ENCODE assay signal across 19 cellular contexts in the genomic region with DNA sequence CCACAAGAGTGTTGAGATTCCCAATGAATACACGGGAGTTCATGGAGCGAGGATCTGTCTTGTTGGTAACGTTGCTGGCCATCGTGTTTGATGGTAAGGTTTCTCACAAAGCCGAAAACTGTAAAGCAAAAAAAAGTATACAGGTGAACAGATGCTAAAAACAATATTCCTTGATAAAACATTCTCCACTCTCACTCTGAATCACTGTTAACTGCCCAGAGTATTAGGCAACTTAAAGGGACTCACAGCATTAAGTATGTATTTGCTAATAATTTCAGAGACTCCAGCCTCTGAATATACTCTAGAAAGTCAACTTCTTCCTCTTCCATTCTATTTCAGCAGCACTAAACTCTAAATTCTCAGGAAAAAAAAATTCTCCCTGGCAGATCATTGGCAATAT. TPM values are rescaled to one million over a fixed set of nuclear protein-coding genes. Genes with fewer than 3 reads are reported as not detected.
DNase-seq lines count a peak whose midpoint lies in the region; ATAC-seq and TF ChIP-seq lines count a peak whose summit lies in the region.
"Had no signal": no experiment of that assay in that cellular context is flagged by ENCODE, and none has a peak within 500 bp of the region (broad histone marks: within the 10 kb centered on the region; RNA-seq: fewer than 3 reads in every experiment).

No MANE protein-coding gene starts in this region.

- no peaks in the 10 kb centered on the region for H3K4me1 ChIP-seq in cardiac muscle cell (ENCODE audit: low read depth)

- peak overlapping the region; percentile 11 for H3K27ac ChIP-seq in cardiac muscle cell
- 0 out of 2 replicates have a peak overlapping the region, but pooled peaks have one; percentile 2 for H3K27ac ChIP-seq in VCaP
- H3K27ac ChIP-seq: left lung, skin epidermis had no signal

- no peaks in the 10 kb centered on the region for H3K9me3 Mint-ChIP-seq in stimulated activated effector memory CD8-positive, alpha-beta T cell treated with anti-CD3 and anti-CD28 coated beads, Interleukin-12 subunit alpha, Interleukin-12 subunit beta, amount 100 ng/mL, for 72 hours

- H3K27ac Mint-ChIP-seq in stimulated activated effector memory CD8-positive, alpha-beta T cell treated with anti-CD3 and anti-CD28 coated beads, Interleukin-12 subunit alpha, Interleukin-12 subunit beta, amount 100 ng/mL, for 72 hours: peak overlapping the region; percentile 24

- H3K27me3 ChIP-seq in cardiac muscle cell: no peaks in the 10 kb centered on the region
- H3K27me3 ChIP-seq: gastrocnemius medialis, left lung, MG63 had no signal

- H3K36me3 ChIP-seq in cardiac muscle cell: peaks cover 48% of the 10 kb centered on the region

- H3K9me3 ChIP-seq in cardiac muscle cell (ENCODE audit: low read depth): no peaks in the 10 kb centered on the region
- H3K9me3 ChIP-seq: gastrocnemius medialis, left lung, MG63 had no signal

- no peak for ATAC-seq in stimulated activated effector memory CD8-positive, alpha-beta T cell treated with anti-CD3 and anti-CD28 coated beads, Interleukin-12 subunit alpha, Interleukin-12 subunit beta, amount 100 ng/mL, for 72 hours
- ATAC-seq in GM19351 (IDR thresholded peaks at IDR 0.05; ENCODE audit: unreplicated experiment) (no peak), HG03520 (IDR thresholded peaks at IDR 0.05; ENCODE audit: unreplicated experiment) (no peak)
- ATAC-seq: gastrocnemius medialis had no signal

- TF ChIP-seq CTCF in cardiac muscle cell (IDR thresholded peaks at IDR 0.05; ENCODE audit: low read depth, low read length): no peak
- TF ChIP-seq CTCF in VCaP (conservative IDR thresholded peaks at IDR 0.05): no peak
- TF ChIP-seq CTCF in epithelial cell of esophagus (IDR thresholded peaks at IDR 0.05; ENCODE audit: insufficient read depth, low read depth, low read length, missing control alignments): no peak

- DNase-seq in cardiac muscle cell (ENCODE audit: low read depth in 1 of 2, low spot score in 1 of 2): peak in 1 of 2 donors; percentile 17
- no peak for DNase-seq in cardiac septum (ENCODE audit: low spot score)
- DNase-seq in epithelial cell of esophagus (ENCODE audit: low read depth): peak; percentile 20
- DNase-seq in stimulated activated effector memory CD8-positive, alpha-beta T cell treated with anti-CD3 and anti-CD28 coated beads, Interleukin-12 subunit alpha, Interleukin-12 subunit beta, amount 100 ng/mL, for 72 hours (ENCODE audit: low spot score in 2 of 2): no peak
- DNase-seq in erythroblast (lab: John Stamatoyannopoulos, UW): no peak
- DNase-seq: activated CD4-positive, CD25-positive, alpha-beta regulatory T cell; activated CD8-positive, alpha-beta memory T cell treated with anti-CD3 and anti-CD28 coated beads, Interleukin-2, amount 50 U/mL, for 48 hours; amniotic stem cell; gastrocnemius medialis; left lung; MG63; NCI-H1930; NCI-H446 treated with DMSO at 0.1 percent for 48 hours; stimulated activated CD4-positive, alpha-beta T cell treated with anti-CD3 and anti-CD28 coated beads, Interleukin-4, amount 100 ng/mL, for 4 hours had no signal

- peak overlapping the region; percentile 28 for H3K4me3 Mint-ChIP-seq in stimulated activated effector memory CD8-positive, alpha-beta T cell treated with anti-CD3 and anti-CD28 coated beads, Interleukin-12 subunit alpha, Interleukin-12 subunit beta, amount 100 ng/mL, for 72 hours

- no peak for TF ChIP-seq POLR2A in erythroblast (IDR thresholded peaks at IDR 0.05; ENCODE audit: low read length)

- peaks cover 85% of the 10 kb centered on the region for H3K4me1 Mint-ChIP-seq in stimulated activated effector memory CD8-positive, alpha-beta T cell treated with anti-CD3 and anti-CD28 coated beads, Interleukin-12 subunit alpha, Interleukin-12 subunit beta, amount 100 ng/mL, for 72 hours

- peaks cover 100% of the 10 kb centered on the region for H3K36me3 Mint-ChIP-seq in stimulated activated effector memory CD8-positive, alpha-beta T cell treated with anti-CD3 and anti-CD28 coated beads, Interleukin-12 subunit alpha, Interleukin-12 subunit beta, amount 100 ng/mL, for 72 hours

- intact Hi-C loops in cardiac septum (cut with DNase I): loop anchor here (5.0 kb wide), 2 partner anchors 33 to 148 kb away; partner anchors contain the start of genes HNRNPC and SUPT16H

- H3K4me3 ChIP-seq in cardiac muscle cell (no peak overlapping the region), epithelial cell of esophagus (ENCODE audit: low read length) (no peak overlapping the region)
- H3K4me3 ChIP-seq: gastrocnemius medialis, left lung, MG63, skin epidermis had no signal

RNA-seq across cellular contexts. Expression of gene HNRNPC, which starts 35.1 kb away (rescaled TPM):
- 564 and 928 TPM in 2 replicates for total RNA-seq in cardiac muscle cell
- polyA plus RNA-seq in cardiac muscle cell: 650 and 986 TPM in 2 replicates
- total RNA-seq in cardiac septum: 260 TPM

RNA-seq across cellular contexts. Expression of gene RPGRIP1, which starts 45.8 kb away (rescaled TPM):
- total RNA-seq in cardiac muscle cell (0.14 TPM in 1 of 2 replicates, not detected in the other), cardiac septum (not detected)
- 0.31 TPM in 1 of 2 replicates, not detected in the other for polyA plus RNA-seq in cardiac muscle cell
- total RNA-seq: endothelial cell of umbilical vein, gastrocnemius medialis had no signal
- polyA plus RNA-seq: endothelial cell of umbilical vein had no signal
